In the genomic region with DNA sequence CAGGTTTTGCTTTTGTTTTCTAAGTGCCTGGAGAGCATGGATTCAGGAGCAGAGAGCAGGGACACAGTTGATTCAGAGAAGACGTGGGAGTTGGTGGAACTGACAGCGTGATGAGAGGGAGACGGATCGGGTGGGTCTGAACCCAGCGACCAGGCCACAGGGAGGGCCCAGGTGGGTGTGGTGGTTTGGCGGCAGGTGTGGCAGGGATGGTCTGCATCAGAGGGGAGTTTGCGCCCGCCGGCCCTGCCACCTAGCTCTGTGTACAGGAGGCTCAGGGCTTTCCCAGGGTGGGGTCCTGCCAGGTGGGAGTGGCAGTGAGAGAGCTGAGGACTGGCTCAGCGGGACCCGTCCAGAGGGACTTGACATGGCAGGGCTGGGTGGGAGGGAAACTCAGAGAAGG, we compare ENCODE assay signal across 30 cellular contexts. TPM values are rescaled to one million over a fixed set of nuclear protein-coding genes. Genes with fewer than 3 reads are reported as not detected.
"Had no signal": no experiment of that assay in that cellular context is flagged by ENCODE, and none has a peak within 500 bp of the region (broad histone marks: within the 10 kb centered on the region; RNA-seq: fewer than 3 reads in every experiment).

No MANE protein-coding gene starts in this region.

- H3K9me3 Mint-ChIP-seq: activated CD4-positive, alpha-beta T cell treated with anti-CD3 and anti-CD28 coated beads, Interleukin-2, amount 10 ng/mL, durations not matched to agents 24 days and 14 days; activated CD8-positive, alpha-beta T cell treated with anti-CD3 and anti-CD28 coated beads for 36 hours; activated T-helper 2 cell treated with anti-CD3 and anti-CD28 coated beads, Interferon-gamma antibody, Interleukin-2, Interleukin-4, amounts not matched to agents 10 μg/mL and 5 μg/mL and 100 μg/mL, durations not matched to agents 14 hours and 24 hours and 36 hours; T-helper 1 cell treated with Interleukin-12 subunit alpha and Interleukin-12 subunit beta and Interleukin-4 antibody, amounts not matched to agents 30 μg/mL and 1 μg/mL, for 36 hours; T-helper 2 cell treated with Interferon-gamma antibody and Interleukin-4, amounts not matched to agents 5 μg/mL and 100 μg/mL, for 36 hours had no signal

- H3K4me3 Mint-ChIP-seq: activated CD4-positive, alpha-beta T cell treated with anti-CD3 and anti-CD28 coated beads, Interleukin-2, amount 10 ng/mL, durations not matched to agents 24 days and 14 days; activated CD8-positive, alpha-beta T cell treated with anti-CD3 and anti-CD28 coated beads for 36 hours; activated naive CD8-positive, alpha-beta T cell; T-helper 1 cell treated with Interleukin-12 subunit alpha and Interleukin-12 subunit beta and Interleukin-4 antibody, amounts not matched to agents 30 μg/mL and 1 μg/mL, for 36 hours; T-helper 2 cell treated with Interferon-gamma antibody and Interleukin-4, amounts not matched to agents 5 μg/mL and 100 μg/mL, for 36 hours had no signal

- DNase-seq: activated CD4-positive, alpha-beta T cell treated with anti-CD3 and anti-CD28 coated beads, Interleukin-2, amount 10 ng/mL, durations not matched to agents 24 days and 14 days; activated CD4-positive, alpha-beta T cell treated with anti-CD3 and anti-CD28 coated beads, Interleukin-2, amount 50 U/mL, for 4 hours; activated CD8-positive, alpha-beta T cell treated with anti-CD3 and anti-CD28 coated beads for 36 hours; activated gamma-delta T cell; activated naive CD4-positive, alpha-beta T cell treated with Interleukin-2 at 50 U/mL for 16 hours; activated T-cell treated with anti-CD3 and anti-CD28 coated beads, Interleukin-2, amount 50 U/mL, for 1 hour; amygdala; body of pancreas; caudate nucleus; Kasumi-1; MM.1S; MV-4-11; NCI-H1092; NCI-H1436 treated with DMSO at 0.1 percent for 48 hours; NCI-H1694 treated with DMSO at 0.1 percent for 48 hours; NCI-H2029; NCI-H345; NCI-H524 treated with DMSO at 0.1 percent for 48 hours; SHP77; SJCRH30 had no signal

- H3K4me1 ChIP-seq: body of pancreas, SJCRH30 had no signal

- H3K4me3 ChIP-seq: body of pancreas, SJCRH30, SK-N-MC had no signal

- H3K36me3 ChIP-seq: SJCRH30 had no signal

- H3K27me3 ChIP-seq: body of pancreas, SJCRH30 had no signal

- H3K27me3 Mint-ChIP-seq: activated CD8-positive, alpha-beta T cell treated with anti-CD3 and anti-CD28 coated beads for 36 hours had no signal

- H3K27ac Mint-ChIP-seq: activated CD4-positive, alpha-beta T cell treated with anti-CD3 and anti-CD28 coated beads, Interleukin-2, amount 10 ng/mL, durations not matched to agents 24 days and 14 days; activated CD8-positive, alpha-beta T cell treated with anti-CD3 and anti-CD28 coated beads for 36 hours; activated naive CD8-positive, alpha-beta T cell; activated T-helper 2 cell treated with anti-CD3 and anti-CD28 coated beads, Interferon-gamma antibody, Interleukin-2, Interleukin-4, amounts not matched to agents 10 μg/mL and 5 μg/mL and 100 μg/mL, durations not matched to agents 14 hours and 24 hours and 36 hours; T-helper 1 cell treated with Interleukin-12 subunit alpha and Interleukin-12 subunit beta and Interleukin-4 antibody, amounts not matched to agents 30 μg/mL and 1 μg/mL, for 36 hours; T-helper 2 cell treated with Interferon-gamma antibody and Interleukin-4, amounts not matched to agents 5 μg/mL and 100 μg/mL, for 36 hours had no signal

- H3K9me3 ChIP-seq: body of pancreas, SJCRH30 had no signal

- H3K27ac ChIP-seq: body of pancreas, SJCRH30, SK-N-MC had no signal

- ATAC-seq: activated CD8-positive, alpha-beta T cell treated with anti-CD3 and anti-CD28 coated beads for 36 hours; body of pancreas; Panc1 had no signal

RNA-seq across cellular contexts. Expression of a gene that starts 33.3 kb away (rescaled TPM):
- total RNA-seq: activated CD4-positive, alpha-beta T cell treated with anti-CD3 and anti-CD28 coated beads, Interleukin-2, amount 10 ng/mL, durations not matched to agents 24 days and 14 days; activated CD8-positive, alpha-beta memory T cell treated with anti-CD3 and anti-CD28 coated beads for 36 hours; activated CD8-positive, alpha-beta T cell treated with anti-CD3 and anti-CD28 coated beads for 36 hours; activated T-helper 2 cell treated with anti-CD3 and anti-CD28 coated beads, Interferon-gamma antibody, Interleukin-2, Interleukin-4, amounts not matched to agents 10 μg/mL and 5 μg/mL and 100 μg/mL, durations not matched to agents 14 hours and 24 hours and 36 hours; bronchial epithelial cell; NCI-H460; RPMI7951; SJCRH30 had no signal
